Comparison of ENCODE assay signal across 21 cellular contexts in genomic region chr13:39349391-39349790, GRCh38.
"Had no signal": no experiment of that assay in that cellular context is flagged by ENCODE, and none has a peak within 500 bp of the region (broad histone marks: within the 10 kb centered on the region; RNA-seq: fewer than 3 reads in every experiment).

No MANE protein-coding gene starts in this region.

- H3K4me1 Mint-ChIP-seq: immature natural killer cell; naive thymus-derived CD8-positive, alpha-beta T cell had no signal

- H3K27ac ChIP-seq: adrenal gland, epithelial cell of prostate, foreskin keratinocyte, skin epidermis had no signal

- H3K27me3 ChIP-seq: adrenal gland, dorsolateral prefrontal cortex, foreskin keratinocyte, tibial artery had no signal

- DNase-seq: activated CD4-positive, alpha-beta T cell treated with anti-CD3 and anti-CD28 coated beads, Interleukin-2, amount 50 U/mL, for 4 hours; activated gamma-delta T cell; activated T-cell treated with anti-CD3 and anti-CD28 coated beads, Interleukin-2, amount 50 U/mL, for 72 hours; adrenal gland; caudate nucleus; dorsolateral prefrontal cortex; foreskin keratinocyte; head of caudate nucleus; immature natural killer cell; kidney glomerular epithelial cell; mesendoderm; naive thymus-derived CD8-positive, alpha-beta T cell; occipital lobe; stimulated activated naive CD8-positive, alpha-beta T cell treated with anti-CD3 and anti-CD28 coated beads, Interleukin-15, Interleukin-2, amounts not matched to agents 100 U/mL and 50 U/mL, for 24 hours; substantia nigra; tibial artery had no signal

- H3K9me3 ChIP-seq: adrenal gland, tibial artery had no signal

- H3K4me3 ChIP-seq: adrenal gland, skin epidermis, tibial artery had no signal

- ATAC-seq: activated naive CD4-positive, alpha-beta T cell treated with anti-CD3 and anti-CD28 coated beads, Interleukin-2, amount 50 U/mL, for 72 hours; activated T-cell treated with anti-CD3 and anti-CD28 coated beads, Interleukin-2, amount 50 U/mL, for 72 hours; foreskin keratinocyte; naive thymus-derived CD8-positive, alpha-beta T cell; stimulated activated naive CD8-positive, alpha-beta T cell treated with anti-CD3 and anti-CD28 coated beads, Interleukin-15, Interleukin-2, amounts not matched to agents 100 U/mL and 50 U/mL, for 24 hours had no signal

- H3K36me3 ChIP-seq: adrenal gland, tibial artery had no signal

- H3K4me3 Mint-ChIP-seq: activated T-cell treated with anti-CD3 and anti-CD28 coated beads, Interleukin-2, amount 50 U/mL, for 72 hours; immature natural killer cell; naive thymus-derived CD8-positive, alpha-beta T cell had no signal

- H3K36me3 Mint-ChIP-seq: activated naive CD4-positive, alpha-beta T cell treated with anti-CD3 and anti-CD28 coated beads, Interleukin-2, amount 50 U/mL, for 72 hours; immature natural killer cell; naive thymus-derived CD8-positive, alpha-beta T cell had no signal

- FAIRE-seq: TTC549 had no signal

- H3K27ac Mint-ChIP-seq: activated naive CD4-positive, alpha-beta T cell treated with anti-CD3 and anti-CD28 coated beads, Interleukin-2, amount 50 U/mL, for 72 hours; activated T-cell treated with anti-CD3 and anti-CD28 coated beads, Interleukin-2, amount 50 U/mL, for 72 hours; immature natural killer cell; naive thymus-derived CD8-positive, alpha-beta T cell; progenitor cell of endocrine pancreas had no signal

- H3K9me3 Mint-ChIP-seq: activated naive CD4-positive, alpha-beta T cell treated with anti-CD3 and anti-CD28 coated beads, Interleukin-2, amount 50 U/mL, for 72 hours; activated T-cell treated with anti-CD3 and anti-CD28 coated beads, Interleukin-2, amount 50 U/mL, for 72 hours; naive thymus-derived CD8-positive, alpha-beta T cell had no signal

- H3K4me1 ChIP-seq: adrenal gland, foreskin keratinocyte had no signal
